Comparison of ENCODE assay signal across 10 cellular contexts in genomic region chr1:162641128-162641527, GRCh38.
"Had no signal": no experiment of that assay in that cellular context is flagged by ENCODE, and none has a peak within 500 bp of the region (broad histone marks: within the 10 kb centered on the region; RNA-seq: fewer than 3 reads in every experiment).

No MANE protein-coding gene starts in this region.

- H3K27ac ChIP-seq: HL-60, KMS-11 had no signal

- H3K4me3 Mint-ChIP-seq: GM23338, H9 had no signal

- H2AFZ ChIP-seq: GM23338 had no signal

- H3K27ac Mint-ChIP-seq: GM23338, H9 had no signal

- ATAC-seq: GM23338, HepG2 had no signal

- DNase-seq: H9, HCEC 1CT, Karpas-422, KBM-7 had no signal

- H3K4me3 ChIP-seq: GM23338 had no signal

- H3K9me3 Mint-ChIP-seq: GM23338, H9 had no signal

- H3K9ac ChIP-seq: KMS-11 had no signal

- FAIRE-seq: H1, H54, HepG2 had no signal

- H3K4me1 Mint-ChIP-seq: GM23338, H9 had no signal

- H3K4me2 ChIP-seq: GM23338, KMS-11 had no signal
